1 cellular context compared by ENCODE assay signal in genomic region chr1:171754381-171754705, GRCh38.
TF ChIP-seq lines count a peak whose summit lies in the region.

No MANE protein-coding gene starts in this region.

TF ChIP-seq in HepG2, 621 proteins besides CTCF, POLR2A, EP300 and RAD21:
- TF ChIP-seq, protein P1, sequence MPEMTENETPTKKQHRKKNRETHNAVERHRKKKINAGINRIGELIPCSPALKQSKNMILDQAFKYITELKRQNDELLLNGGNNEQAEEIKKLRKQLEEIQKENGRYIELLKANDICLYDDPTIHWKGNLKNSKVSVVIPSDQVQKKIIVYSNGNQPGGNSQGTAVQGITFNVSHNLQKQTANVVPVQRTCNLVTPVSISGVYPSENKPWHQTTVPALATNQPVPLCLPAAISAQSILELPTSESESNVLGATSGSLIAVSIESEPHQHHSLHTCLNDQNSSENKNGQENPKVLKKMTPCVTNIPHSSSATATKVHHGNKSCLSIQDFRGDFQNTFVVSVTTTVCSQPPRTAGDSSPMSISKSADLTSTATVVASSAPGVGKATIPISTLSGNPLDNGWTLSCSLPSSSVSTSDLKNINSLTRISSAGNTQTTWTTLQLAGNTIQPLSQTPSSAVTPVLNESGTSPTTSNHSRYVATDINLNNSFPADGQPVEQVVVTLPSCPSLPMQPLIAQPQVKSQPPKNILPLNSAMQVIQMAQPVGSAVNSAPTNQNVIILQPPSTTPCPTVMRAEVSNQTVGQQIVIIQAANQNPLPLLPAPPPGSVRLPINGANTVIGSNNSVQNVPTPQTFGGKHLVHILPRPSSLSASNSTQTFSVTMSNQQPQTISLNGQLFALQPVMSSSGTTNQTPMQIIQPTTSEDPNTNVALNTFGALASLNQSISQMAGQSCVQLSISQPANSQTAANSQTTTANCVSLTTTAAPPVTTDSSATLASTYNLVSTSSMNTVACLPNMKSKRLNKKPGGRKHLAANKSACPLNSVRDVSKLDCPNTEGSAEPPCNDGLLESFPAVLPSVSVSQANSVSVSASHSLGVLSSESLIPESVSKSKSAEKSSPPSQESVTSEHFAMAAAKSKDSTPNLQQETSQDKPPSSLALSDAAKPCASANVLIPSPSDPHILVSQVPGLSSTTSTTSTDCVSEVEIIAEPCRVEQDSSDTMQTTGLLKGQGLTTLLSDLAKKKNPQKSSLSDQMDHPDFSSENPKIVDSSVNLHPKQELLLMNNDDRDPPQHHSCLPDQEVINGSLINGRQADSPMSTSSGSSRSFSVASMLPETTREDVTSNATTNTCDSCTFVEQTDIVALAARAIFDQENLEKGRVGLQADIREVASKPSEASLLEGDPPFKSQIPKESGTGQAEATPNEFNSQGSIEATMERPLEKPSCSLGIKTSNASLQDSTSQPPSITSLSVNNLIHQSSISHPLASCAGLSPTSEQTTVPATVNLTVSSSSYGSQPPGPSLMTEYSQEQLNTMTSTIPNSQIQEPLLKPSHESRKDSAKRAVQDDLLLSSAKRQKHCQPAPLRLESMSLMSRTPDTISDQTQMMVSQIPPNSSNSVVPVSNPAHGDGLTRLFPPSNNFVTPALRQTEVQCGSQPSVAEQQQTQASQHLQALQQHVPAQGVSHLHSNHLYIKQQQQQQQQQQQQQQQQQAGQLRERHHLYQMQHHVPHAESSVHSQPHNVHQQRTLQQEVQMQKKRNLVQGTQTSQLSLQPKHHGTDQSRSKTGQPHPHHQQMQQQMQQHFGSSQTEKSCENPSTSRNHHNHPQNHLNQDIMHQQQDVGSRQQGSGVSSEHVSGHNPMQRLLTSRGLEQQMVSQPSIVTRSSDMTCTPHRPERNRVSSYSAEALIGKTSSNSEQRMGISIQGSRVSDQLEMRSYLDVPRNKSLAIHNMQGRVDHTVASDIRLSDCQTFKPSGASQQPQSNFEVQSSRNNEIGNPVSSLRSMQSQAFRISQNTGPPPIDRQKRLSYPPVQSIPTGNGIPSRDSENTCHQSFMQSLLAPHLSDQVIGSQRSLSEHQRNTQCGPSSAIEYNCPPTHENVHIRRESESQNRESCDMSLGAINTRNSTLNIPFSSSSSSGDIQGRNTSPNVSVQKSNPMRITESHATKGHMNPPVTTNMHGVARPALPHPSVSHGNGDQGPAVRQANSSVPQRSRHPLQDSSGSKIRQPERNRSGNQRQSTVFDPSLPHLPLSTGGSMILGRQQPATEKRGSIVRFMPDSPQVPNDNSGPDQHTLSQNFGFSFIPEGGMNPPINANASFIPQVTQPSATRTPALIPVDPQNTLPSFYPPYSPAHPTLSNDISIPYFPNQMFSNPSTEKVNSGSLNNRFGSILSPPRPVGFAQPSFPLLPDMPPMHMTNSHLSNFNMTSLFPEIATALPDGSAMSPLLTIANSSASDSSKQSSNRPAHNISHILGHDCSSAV (CRISPR knock-in tag; IDR thresholded peaks at IDR 0.05; ENCODE audit: borderline replicate concordance), result no peak
- TF ChIP-seq ATF1 (CRISPR knock-in tag; IDR thresholded peaks at IDR 0.05) (no peak), E2F2 (CRISPR knock-in tag; IDR thresholded peaks at IDR 0.05; ENCODE audit: borderline replicate concordance) (no peak), ATF7-NPFF (CRISPR knock-in tag; IDR thresholded peaks at IDR 0.05; ENCODE audit: low read depth) (no peak), MIXL1 (CRISPR knock-in tag; IDR thresholded peaks at IDR 0.05) (no peak), ZNF552 (CRISPR knock-in tag; IDR thresholded peaks at IDR 0.05; ENCODE audit: borderline replicate concordance) (no peak), ZNF503 (CRISPR knock-in tag; IDR thresholded peaks at IDR 0.05) (no peak), ZSCAN20 (CRISPR knock-in tag; IDR thresholded peaks at IDR 0.05; ENCODE audit: borderline replicate concordance) (no peak), HINFP (CRISPR knock-in tag; IDR thresholded peaks at IDR 0.05; ENCODE audit: low read depth) (no peak), CHD4 (IDR thresholded peaks at IDR 0.05; ENCODE audit: borderline replicate concordance, low read length) (no peak), KDM2A (CRISPR knock-in tag; IDR thresholded peaks at IDR 0.05; ENCODE audit: borderline replicate concordance, low read depth) (no peak), ZZZ3 (CRISPR knock-in tag; IDR thresholded peaks at IDR 0.05; ENCODE audit: borderline replicate concordance) (no peak), ATRX (CRISPR knock-in tag; IDR thresholded peaks at IDR 0.05; ENCODE audit: borderline replicate concordance) (no peak), ZNF280D (CRISPR knock-in tag; IDR thresholded peaks at IDR 0.05) (no peak), KLF11 (CRISPR knock-in tag; IDR thresholded peaks at IDR 0.05) (no peak), ATM (IDR thresholded peaks at IDR 0.05; ENCODE audit: borderline replicate concordance) (no peak), PCBP2 (optimal IDR thresholded peaks at IDR 0.05; ENCODE audit: low read depth, low read length, poor library complexity, severe bottlenecking) (no peak), TBX2 (CRISPR knock-in tag; IDR thresholded peaks at IDR 0.05; ENCODE audit: borderline replicate concordance) (no peak)
- TF ChIP-seq, protein P2, sequence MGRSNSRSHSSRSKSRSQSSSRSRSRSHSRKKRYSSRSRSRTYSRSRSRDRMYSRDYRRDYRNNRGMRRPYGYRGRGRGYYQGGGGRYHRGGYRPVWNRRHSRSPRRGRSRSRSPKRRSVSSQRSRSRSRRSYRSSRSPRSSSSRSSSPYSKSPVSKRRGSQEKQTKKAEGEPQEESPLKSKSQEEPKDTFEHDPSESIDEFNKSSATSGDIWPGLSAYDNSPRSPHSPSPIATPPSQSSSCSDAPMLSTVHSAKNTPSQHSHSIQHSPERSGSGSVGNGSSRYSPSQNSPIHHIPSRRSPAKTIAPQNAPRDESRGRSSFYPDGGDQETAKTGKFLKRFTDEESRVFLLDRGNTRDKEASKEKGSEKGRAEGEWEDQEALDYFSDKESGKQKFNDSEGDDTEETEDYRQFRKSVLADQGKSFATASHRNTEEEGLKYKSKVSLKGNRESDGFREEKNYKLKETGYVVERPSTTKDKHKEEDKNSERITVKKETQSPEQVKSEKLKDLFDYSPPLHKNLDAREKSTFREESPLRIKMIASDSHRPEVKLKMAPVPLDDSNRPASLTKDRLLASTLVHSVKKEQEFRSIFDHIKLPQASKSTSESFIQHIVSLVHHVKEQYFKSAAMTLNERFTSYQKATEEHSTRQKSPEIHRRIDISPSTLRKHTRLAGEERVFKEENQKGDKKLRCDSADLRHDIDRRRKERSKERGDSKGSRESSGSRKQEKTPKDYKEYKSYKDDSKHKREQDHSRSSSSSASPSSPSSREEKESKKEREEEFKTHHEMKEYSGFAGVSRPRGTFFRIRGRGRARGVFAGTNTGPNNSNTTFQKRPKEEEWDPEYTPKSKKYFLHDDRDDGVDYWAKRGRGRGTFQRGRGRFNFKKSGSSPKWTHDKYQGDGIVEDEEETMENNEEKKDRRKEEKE (IDR thresholded peaks at IDR 0.05), result no peak
